ENCODE assay signal across 8 cellular contexts in the genomic region with DNA sequence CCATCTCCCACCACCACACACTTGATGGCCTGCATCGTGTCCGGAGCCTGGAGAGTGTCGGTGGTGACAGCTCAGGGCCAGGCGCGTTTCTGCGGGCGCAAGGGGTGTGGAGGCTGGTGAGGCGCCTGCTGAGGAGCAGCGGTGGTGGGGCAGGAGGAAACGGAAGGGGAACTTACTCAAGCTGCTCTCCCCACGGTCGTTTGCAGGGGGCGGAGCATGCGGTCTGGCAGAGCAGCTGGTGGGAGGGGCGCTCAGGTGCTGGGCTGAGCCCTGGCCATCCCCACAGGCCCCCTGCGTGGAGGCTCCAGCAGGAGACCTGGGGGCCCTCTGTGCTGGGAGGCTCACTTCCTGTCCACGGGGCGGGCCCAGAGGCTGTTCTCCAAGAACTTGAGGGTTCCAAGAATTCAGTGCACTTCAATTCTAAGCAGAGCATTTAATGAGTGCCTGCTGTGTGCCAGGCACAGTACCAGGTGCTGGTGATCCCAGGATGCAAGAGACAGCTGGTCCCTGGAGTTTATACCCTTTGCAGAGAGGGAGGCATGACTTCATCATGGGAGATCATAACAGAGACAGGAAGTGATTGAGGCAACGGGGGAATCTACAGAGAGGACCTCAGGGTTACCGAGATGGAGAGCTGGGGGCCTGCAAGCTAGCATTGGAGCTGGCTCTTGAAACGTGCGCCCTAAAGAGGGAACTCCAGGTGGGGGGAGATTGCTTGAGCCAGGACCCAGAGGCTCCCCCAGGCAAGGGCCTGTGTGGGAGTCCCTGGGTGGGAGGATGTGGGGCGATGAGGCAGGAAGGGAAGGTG. TPM values are rescaled to one million over a fixed set of nuclear protein-coding genes. Genes with fewer than 3 reads are reported as not detected.
DNase-seq lines count a peak whose midpoint lies in the region; ATAC-seq, FAIRE-seq and TF ChIP-seq lines count a peak whose summit lies in the region.

A gene (minus strand): TSS at position 156 of the 808 bp plus-strand sequence. CDS start 121 bp downstream, at position 35.

- H3K36me3 Mint-ChIP-seq in progenitor cell of endocrine pancreas (ENCODE audit: insufficient read depth), result no peaks in the 10 kb centered on the region

- H3K9me3 Mint-ChIP-seq in progenitor cell of endocrine pancreas (ENCODE audit: low read depth), result no peaks in the 10 kb centered on the region

- H3K4me3 Mint-ChIP-seq in progenitor cell of endocrine pancreas (ENCODE audit: low read depth), result peak within 1 kb of the TSS; percentile 37

- peak; percentile 60 for ATAC-seq in HG02642 (IDR thresholded peaks at IDR 0.05; ENCODE audit: poor library complexity, unreplicated experiment)

- H3K4me3 ChIP-seq in GM12875 (ENCODE audit: low read depth, low read length), result peak within 1 kb of the TSS; percentile 99
- peak within 1 kb of the TSS; percentile 55 for H3K4me3 ChIP-seq in fibroblast of mammary gland (ENCODE audit: control insufficient read depth, low read depth, low read length)

- no peak within 1 kb of the TSS for H3K27ac Mint-ChIP-seq in progenitor cell of endocrine pancreas

- peak; percentile 89 for FAIRE-seq in urothelium cell line (lab: Jason Lieb, UNC)

- DNase-seq in OCI-M2 (lab: John Stamatoyannopoulos, UW; ENCODE audit: unreplicated experiment) (peak; percentile 52), activated T-cell treated with anti-CD3 and anti-CD28 coated beads for 48 hours (ENCODE audit: low read depth) (peak; percentile 89), fibroblast of mammary gland (ENCODE audit: low read depth) (peak; percentile 55), progenitor cell of endocrine pancreas (ENCODE audit: low spot score, unreplicated experiment) (no peak), urothelium cell line (ENCODE audit: low spot score) (peak; percentile 79), foreskin melanocyte (no peak)

- peaks cover 4% of the 10 kb centered on the region for H3K27me3 Mint-ChIP-seq in progenitor cell of endocrine pancreas

- peaks cover 3% of the 10 kb centered on the region for H3K4me1 Mint-ChIP-seq in progenitor cell of endocrine pancreas (ENCODE audit: low read depth)

- TF ChIP-seq CTCF in GM12875 (IDR thresholded peaks at IDR 0.05; ENCODE audit: borderline replicate concordance, insufficient read depth, low read depth, low read length) (no peak), fibroblast of mammary gland (conservative IDR thresholded peaks at IDR 0.05; ENCODE audit: control insufficient read depth, insufficient read depth, low read depth, low read length) (no peak), progenitor cell of endocrine pancreas (IDR thresholded peaks at IDR 0.05; ENCODE audit: unreplicated experiment) (no peak)

RNA-seq across cellular contexts. Expression of the gene that starts here (rescaled TPM):
- 1.7 and 1.9 TPM in 2 replicates for total RNA-seq in progenitor cell of endocrine pancreas

Comparison
In these comparisons a context has a peak if more than half of its experiments do, and no peak if none do; other contexts are left out.
1. DNase-seq: peak in OCI-M2 (single experiment), activated T-cell treated with anti-CD3 and anti-CD28 coated beads for 48 hours (single experiment), fibroblast of mammary gland (single experiment) and urothelium cell line (single experiment); none in progenitor cell of endocrine pancreas (single experiment) and foreskin melanocyte (single experiment).